Comparison of ENCODE assay signal across 12 cellular contexts in genomic region chr16:80092686-80093085, GRCh38.
"Had no signal": no experiment of that assay in that cellular context is flagged by ENCODE, and none has a peak within 500 bp of the region (broad histone marks: within the 10 kb centered on the region; RNA-seq: fewer than 3 reads in every experiment).

No MANE protein-coding gene starts in this region.

- FAIRE-seq: kidney had no signal

- DNase-seq: activated CD4-positive, alpha-beta T cell treated with anti-CD3 and anti-CD28 coated beads, Interleukin-2, amount 50 U/mL, for 1 hour; activated CD4-positive, CD25-positive, alpha-beta regulatory T cell; activated effector memory CD4-positive, alpha-beta T cell treated with anti-CD3 and anti-CD28 coated beads, Interleukin-2, amount 50 U/mL, for 16 hours; activated T-cell treated with anti-CD3 and anti-CD28 coated beads, Interleukin-2, amount 50 U/mL, for 24 hours; anterior cingulate cortex; gastrocnemius medialis; kidney; left ventricle myocardium superior; ovary; stimulated activated CD4-positive, alpha-beta T cell treated with anti-CD3 and anti-CD28 coated beads, Interleukin-4, amount 100 ng/mL, for 4 hours; stomach had no signal

- H3K4me1 ChIP-seq: gastrocnemius medialis, stomach, vagina had no signal

- H3K36me3 ChIP-seq: gastrocnemius medialis, ovary, stomach, vagina had no signal

- ATAC-seq: gastrocnemius medialis, left ventricle myocardium superior had no signal

- H3K27me3 ChIP-seq: gastrocnemius medialis, ovary, stomach, vagina had no signal

- H3K9me3 ChIP-seq: gastrocnemius medialis, ovary, vagina had no signal

- H3K27ac ChIP-seq: gastrocnemius medialis, ovary, stomach, vagina had no signal

- H3K4me3 ChIP-seq: gastrocnemius medialis, ovary, stomach, vagina had no signal
